In the genomic region with DNA sequence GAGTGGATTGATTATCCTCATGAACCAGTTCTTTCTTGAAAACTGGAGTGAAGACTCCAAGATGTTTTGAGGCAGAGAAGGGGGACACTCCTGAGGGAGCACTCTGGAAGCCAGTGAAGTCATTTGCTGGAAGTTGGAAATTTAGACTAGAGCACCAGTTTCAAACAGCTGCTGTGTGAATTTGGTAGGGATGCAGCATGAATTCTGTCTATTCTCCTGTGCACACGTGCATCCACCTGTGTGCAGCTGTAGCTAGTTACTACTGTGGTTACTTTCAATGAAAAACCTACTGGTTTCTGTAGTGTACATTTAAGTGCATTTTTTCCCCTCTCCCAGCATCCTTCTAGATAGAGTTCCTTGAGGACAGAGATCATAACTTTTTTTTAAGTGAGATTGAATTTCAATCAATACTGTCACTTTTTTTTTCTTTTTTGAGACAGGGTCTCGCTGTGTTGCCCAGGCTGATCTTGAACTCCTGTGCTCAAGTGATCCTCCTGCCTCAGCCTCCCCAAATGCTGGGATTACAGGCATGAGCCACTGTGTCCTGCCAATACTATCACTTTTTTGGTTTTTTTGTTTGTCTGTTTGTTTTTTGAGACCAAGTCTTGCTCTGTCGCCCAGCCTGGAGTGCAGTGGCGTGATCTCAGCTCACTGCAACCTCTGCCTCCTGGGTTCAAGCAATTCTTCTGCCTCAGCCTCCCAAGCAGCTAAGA, we compare ENCODE assay signal across 11 cellular contexts.
DNase-seq lines count a peak whose midpoint lies in the region; ATAC-seq and TF ChIP-seq lines count a peak whose summit lies in the region.
"Had no signal": no experiment of that assay in that cellular context is flagged by ENCODE, and none has a peak within 500 bp of the region (broad histone marks: within the 10 kb centered on the region; RNA-seq: fewer than 3 reads in every experiment).

No MANE protein-coding gene starts in this region.

- BruUV-seq in Panc1 (replicated peaks; lab: Mats Ljungman, UMichigan) = no TSS peak

- ATAC-seq in Panc1 (no peak), HG03039 (IDR thresholded peaks at IDR 0.05; ENCODE audit: unreplicated experiment) (no peak)
- ATAC-seq: esophagus mucosa had no signal

- H3K27ac ChIP-seq in Panc1 (ENCODE audit: low read length) (peak overlapping the region; percentile 100), skin epidermis (peak overlapping the region in 20 of 21 experiments; percentile 50 to 96 (median 82))
- peak overlapping the region; percentile 67 for H3K27ac ChIP-seq in effector memory CD4-positive, alpha-beta T cell (ENCODE audit: insufficient read depth, low read length, poor library complexity, severe bottlenecking)

- in situ Hi-C loops in Panc1 (cut with HindIII; ENCODE audit: low pct_unique_long_range_greater_than_20kb, low sequenced_read_pairs) = no loop called here

- POLR2A ChIA-PET in Panc1 (lab: Charles Lee) = interaction anchor here (0.7 to 1.2 kb wide), 2 partner anchors 22 to 118 kb away, joined by 3 read pairs; no protein-coding TSS in a partner anchor

- TF ChIP-seq CTCF in Panc1 (IDR thresholded peaks at IDR 0.05) = no peak

- no peaks in the 10 kb centered on the region for H3K27me3 ChIP-seq in Panc1 (ENCODE audit: control insufficient read depth, insufficient read depth, low read length)
- H3K27me3 ChIP-seq in effector memory CD4-positive, alpha-beta T cell (replicated peaks; ENCODE audit: control insufficient read depth, insufficient read depth, low read length, poor library complexity, severe bottlenecking) = no peaks in the 10 kb centered on the region

- intact Hi-C loops in Panc1 (cut with micrococcal nuclease; ENCODE audit: unreplicated experiment) = no loop called here

- no peaks in the 10 kb centered on the region for H3K9me3 ChIP-seq in Panc1 (ENCODE audit: control insufficient read depth, insufficient read depth, low read depth, low read length)
- H3K9me3 ChIP-seq in effector memory CD4-positive, alpha-beta T cell (ENCODE audit: control insufficient read depth, low read length) = no peaks in the 10 kb centered on the region

- peak overlapping the region; percentile 30; the same call in 1 of the 2 replicates for H3K4me3 ChIP-seq in GM08714 (ENCODE audit: low read length)
- H3K4me3 ChIP-seq in Panc1 (ENCODE audit: low read depth in 2 of 2, low read length in 2 of 2) = no peak overlapping the region
- H3K4me3 ChIP-seq in effector memory CD4-positive, alpha-beta T cell (ENCODE audit: insufficient read depth, low read depth, low read length, poor library complexity, severe bottlenecking) = no peak overlapping the region
- H3K4me3 ChIP-seq in skin epidermis = no peak overlapping the region

- no peaks in the 10 kb centered on the region; the same call in 1 of the 2 replicates for H3K36me3 ChIP-seq in Panc1 (ENCODE audit: control insufficient read depth, insufficient read depth, low read length)
- no peaks in the 10 kb centered on the region for H3K36me3 ChIP-seq in effector memory CD4-positive, alpha-beta T cell (ENCODE audit: control insufficient read depth, insufficient read depth, low read length)

- CTCF ChIA-PET in Panc1 (lab: Charles Lee) = no interaction called here

- DNase-seq in Panc1 (ENCODE audit: low read depth, low spot score) (no peak), amniotic stem cell (lab: John Stamatoyannopoulos, UW) (no peak), D341Med (ENCODE audit: low spot score) (no peak), mucosa of gallbladder (ENCODE audit: low spot score) (no peak)
- DNase-seq in effector memory CD4-positive, alpha-beta T cell = no peak
- DNase-seq: NCI-H1694; stimulated activated CD4-positive, alpha-beta T cell treated with anti-CD3 and anti-CD28 coated beads, Interleukin-1b, Interleukin-23, amount 100 ng/mL, for 48 hours had no signal

- H3K4me1 ChIP-seq in Panc1 (ENCODE audit: control insufficient read depth, insufficient read depth, low read length) = peaks cover 67% of the 10 kb centered on the region
- H3K4me1 ChIP-seq in effector memory CD4-positive, alpha-beta T cell (ENCODE audit: control insufficient read depth, insufficient read depth, low read length, poor library complexity, severe bottlenecking) = peaks cover 42% of the 10 kb centered on the region
